8 cellular contexts compared by ENCODE assay signal in genomic region chr14:104724981-104725771, GRCh38. TPM values are rescaled to one million over a fixed set of nuclear protein-coding genes. Genes with fewer than 3 reads are reported as not detected.
DNase-seq lines count a peak whose midpoint lies in the region; ATAC-seq and TF ChIP-seq lines count a peak whose summit lies in the region.

No MANE protein-coding gene starts in this region.

- H3K36me3 ChIP-seq in effector memory CD4-positive, alpha-beta T cell (ENCODE audit: control insufficient read depth, insufficient read depth, low read length): no peaks in the 10 kb centered on the region

- H3K36me3 Mint-ChIP-seq in natural killer cell treated with Interleukin-12 subunit alpha and Interleukin-12 subunit beta and Interleukin-15 and Interleukin-18, amount 100 ng/mL, for 72 hours: no peaks in the 10 kb centered on the region

- no peak overlapping the region for H3K4me3 ChIP-seq in effector memory CD4-positive, alpha-beta T cell (ENCODE audit: insufficient read depth, low read depth, low read length, poor library complexity, severe bottlenecking)

- DNase-seq in NCI-H524 (lab: John Stamatoyannopoulos, UW): peak; percentile 21 to 62
- DNase-seq in NCI-H524 treated with DMSO at 0.1 percent for 48 hours (lab: John Stamatoyannopoulos, UW): no peak
- peak; percentile 34 for DNase-seq in fibroblast of peridontal ligament (ENCODE audit: extremely low read depth)
- DNase-seq in natural killer cell treated with Interleukin-12 subunit alpha and Interleukin-12 subunit beta and Interleukin-15 and Interleukin-18, amount 100 ng/mL, for 72 hours (ENCODE audit: low spot score): no peak
- DNase-seq in GM13977 (ENCODE audit: low spot score): no peak
- no peak for DNase-seq in SIG-M5 treated with dmso at 0.1 percent for 504 hours (lab: John Stamatoyannopoulos, UW; ENCODE audit: unreplicated experiment)
- DNase-seq in effector memory CD4-positive, alpha-beta T cell: no peak

- H3K27ac Mint-ChIP-seq in natural killer cell treated with Interleukin-12 subunit alpha and Interleukin-12 subunit beta and Interleukin-15 and Interleukin-18, amount 100 ng/mL, for 72 hours: no peak overlapping the region

- H3K4me3 Mint-ChIP-seq in natural killer cell treated with Interleukin-12 subunit alpha and Interleukin-12 subunit beta and Interleukin-15 and Interleukin-18, amount 100 ng/mL, for 72 hours: peak overlapping the region; percentile 55

- peaks cover 0 to 7% of the 10 kb centered on the region in 2 donors for H3K27me3 Mint-ChIP-seq in natural killer cell treated with Interleukin-12 subunit alpha and Interleukin-12 subunit beta and Interleukin-15 and Interleukin-18, amount 100 ng/mL, for 72 hours

- no peak for TF ChIP-seq CTCF in GM13977 (IDR thresholded peaks at IDR 0.05; ENCODE audit: extremely low read depth, insufficient read depth, missing control alignments)

- ATAC-seq in SK-N-SH treated with all-trans-retinoic acid at 6 μM for 48 hours: peak; percentile 48
- ATAC-seq in natural killer cell treated with Interleukin-12 subunit alpha and Interleukin-12 subunit beta and Interleukin-15 and Interleukin-18, amount 100 ng/mL, for 72 hours: no peak

- H3K4me1 Mint-ChIP-seq in natural killer cell treated with Interleukin-12 subunit alpha and Interleukin-12 subunit beta and Interleukin-15 and Interleukin-18, amount 100 ng/mL, for 72 hours (ENCODE audit: low read depth in 2 of 2): peaks cover 0 to 5% of the 10 kb centered on the region in 2 donors

- H3K9me3 ChIP-seq in effector memory CD4-positive, alpha-beta T cell (ENCODE audit: control insufficient read depth, low read length): no peaks in the 10 kb centered on the region

- in situ Hi-C loops in GM13977 (cut with MboI; ENCODE audit: low pct_unique_long_range_greater_than_20kb, low sequenced_read_pairs, unreplicated experiment): no loop called here

- no peak overlapping the region for H3K27ac ChIP-seq in effector memory CD4-positive, alpha-beta T cell (ENCODE audit: insufficient read depth, low read length, poor library complexity, severe bottlenecking)

- H3K9me3 Mint-ChIP-seq in natural killer cell treated with Interleukin-12 subunit alpha and Interleukin-12 subunit beta and Interleukin-15 and Interleukin-18, amount 100 ng/mL, for 72 hours: no peaks in the 10 kb centered on the region

- no peaks in the 10 kb centered on the region for H3K27me3 ChIP-seq in effector memory CD4-positive, alpha-beta T cell (replicated peaks; ENCODE audit: control insufficient read depth, insufficient read depth, low read length, poor library complexity, severe bottlenecking)

- H3K4me1 ChIP-seq in effector memory CD4-positive, alpha-beta T cell (ENCODE audit: control insufficient read depth, insufficient read depth, low read length, poor library complexity, severe bottlenecking): peaks cover 6% of the 10 kb centered on the region

TF ChIP-seq in SK-N-SH treated with all-trans-retinoic acid at 6 μM for 48 hours, 23 proteins besides CTCF, POLR2A, EP300 and RAD21:
- TF ChIP-seq ZFP3 (CRISPR knock-in tag; IDR thresholded peaks at IDR 0.05) (no peak), ISL1 (CRISPR knock-in tag; IDR thresholded peaks at IDR 0.05) (no peak), TOX (CRISPR knock-in tag; IDR thresholded peaks at IDR 0.05; ENCODE audit: borderline replicate concordance) (no peak), ZNF8 (CRISPR knock-in tag; IDR thresholded peaks at IDR 0.05) (no peak), ESRRG (CRISPR knock-in tag; IDR thresholded peaks at IDR 0.05) (no peak), POU6F1 (CRISPR knock-in tag; IDR thresholded peaks at IDR 0.05; ENCODE audit: borderline replicate concordance, low read depth) (no peak)

RNA-seq across cellular contexts. Expression of gene ADSS1, which starts 1.1 kb away (rescaled TPM):
- total RNA-seq in natural killer cell treated with Interleukin-12 subunit alpha and Interleukin-12 subunit beta and Interleukin-15 and Interleukin-18, amount 100 ng/mL, for 72 hours: under 1 TPM; 0.50 to 0.61 TPM

RNA-seq across cellular contexts. Expression of gene SIVA1, which starts 27.8 kb away (rescaled TPM):
- total RNA-seq in natural killer cell treated with Interleukin-12 subunit alpha and Interleukin-12 subunit beta and Interleukin-15 and Interleukin-18, amount 100 ng/mL, for 72 hours: 100 to 1,000 TPM in 1 of 2 donors, 10 to 100 TPM in 1; 74.5 to 157 TPM

RNA-seq across cellular contexts. Expression of gene INF2, which starts 35.8 kb away (rescaled TPM):
- 10 to 100 TPM; 19.2 to 44.9 TPM for total RNA-seq in natural killer cell treated with Interleukin-12 subunit alpha and Interleukin-12 subunit beta and Interleukin-15 and Interleukin-18, amount 100 ng/mL, for 72 hours

Comparison
In these comparisons a context has a peak if more than half of its experiments do, and no peak if none do; other contexts are left out.
1. DNase-seq: peak in NCI-H524 (2 of 2) and fibroblast of peridontal ligament (single experiment); none in NCI-H524 treated with DMSO at 0.1 percent for 48 hours (single experiment), natural killer cell treated with Interleukin-12 subunit alpha and Interleukin-12 subunit beta and Interleukin-15 and Interleukin-18, amount 100 ng/mL, for 72 hours (single experiment), GM13977 (single experiment), SIG-M5 treated with dmso at 0.1 percent for 504 hours (single experiment) and effector memory CD4-positive, alpha-beta T cell (0 of 3).